ENCODE assay signal across 36 cellular contexts in genomic region chr6:169341706-169342105, GRCh38.
"Had no signal": no experiment of that assay in that cellular context is flagged by ENCODE, and none has a peak within 500 bp of the region (broad histone marks: within the 10 kb centered on the region; RNA-seq: fewer than 3 reads in every experiment).

No MANE protein-coding gene starts in this region.

- H3K4me1 ChIP-seq: right lobe of liver had no signal

- H3K27ac ChIP-seq: neutrophil, ovary, right lobe of liver, stomach, tibial nerve, WERI-Rb-1 had no signal

- DNase-seq: activated CD4-positive, alpha-beta T cell treated with anti-CD3 and anti-CD28 coated beads for 48 hours; activated CD4-positive, alpha-beta T cell treated with anti-CD3 and anti-CD28 coated beads, Interleukin-2, amount 50 U/mL, for 48 hours; activated CD8-positive, alpha-beta memory T cell treated with anti-CD3 and anti-CD28 coated beads for 24 hours; activated effector memory CD4-positive, alpha-beta T cell treated with anti-CD3 and anti-CD28 coated beads, Interleukin-2, amount 50 U/mL, for 16 hours; activated naive CD4-positive, alpha-beta T cell treated with anti-CD3 and anti-CD28 coated beads, Interleukin-2, amount 10 ng/mL, durations not matched to agents 7 days and 5 days; activated naive CD8-positive, alpha-beta T cell treated with anti-CD3 and anti-CD28 coated beads, Interleukin-2, amount 10 ng/mL, durations not matched to agents 7 days and 5 days; activated T-cell treated with anti-CD3 and anti-CD28 coated beads, Interleukin-2, amount 50 U/mL, for 1 hour; dermis blood vessel endothelial cell; effector CD4-positive, alpha-beta T cell; foreskin fibroblast; head of caudate nucleus; hippocampal formation; kidney; mesenchymal stem cell; ovary; right lobe of liver; stimulated activated CD4-positive, alpha-beta T cell treated with anti-CD3 and anti-CD28 coated beads, Interleukin-1b, Interleukin-23, amount 100 ng/mL, for 48 hours; stimulated activated naive B cell treated with anti-CD40 and anti-IgM and Interleukin-4, amounts not matched to agents 10 μg/mL and 1 μg/mL and 100 μg/mL, for 72 hours; stomach; SW 1271; T-helper 9 cell; WERI-Rb-1 had no signal

- H3K4me3 ChIP-seq: ascending aorta, ovary, right lobe of liver, smooth muscle cell, stomach, tibial nerve had no signal

- H3K36me3 ChIP-seq: ascending aorta, neutrophil, ovary, right lobe of liver, stomach, tibial nerve, WERI-Rb-1 had no signal

- H3K27me3 Mint-ChIP-seq: activated naive CD4-positive, alpha-beta T cell treated with anti-CD3 and anti-CD28 coated beads, Interleukin-2, amount 10 ng/mL, durations not matched to agents 7 days and 5 days had no signal

- H3K9me3 Mint-ChIP-seq: activated naive CD4-positive, alpha-beta T cell treated with anti-CD3 and anti-CD28 coated beads, Interleukin-2, amount 10 ng/mL, durations not matched to agents 7 days and 5 days; activated naive CD8-positive, alpha-beta T cell treated with anti-CD3 and anti-CD28 coated beads, Interleukin-2, amount 10 ng/mL, durations not matched to agents 7 days and 5 days; activated T-helper 1 cell treated with anti-CD3 and anti-CD28 coated beads, Interleukin-12 subunit alpha, Interleukin-12 subunit beta, Interleukin-2, Interleukin-4 antibody, amounts not matched to agents 30 ng/mL and 10 ng/mL and 1 ng/mL, durations not matched to agents 14 hours and 24 hours and 36 hours; natural killer cell treated with Interleukin-12 subunit alpha and Interleukin-12 subunit beta and Interleukin-15 and Interleukin-18, amount 100 ng/mL, for 72 hours; stimulated activated naive B cell treated with anti-CD40 and anti-IgM and Interleukin-4, amounts not matched to agents 10 μg/mL and 1 μg/mL and 100 μg/mL, for 72 hours; T-helper 1 cell treated with Interleukin-12 subunit alpha and Interleukin-12 subunit beta and Interleukin-4 antibody, amounts not matched to agents 30 μg/mL and 1 μg/mL, for 36 hours had no signal

- H3K27ac Mint-ChIP-seq: activated naive CD4-positive, alpha-beta T cell treated with anti-CD3 and anti-CD28 coated beads, Interleukin-2, amount 10 ng/mL, durations not matched to agents 7 days and 5 days; activated naive CD8-positive, alpha-beta T cell treated with anti-CD3 and anti-CD28 coated beads, Interleukin-2, amount 10 ng/mL, durations not matched to agents 7 days and 5 days; activated T-helper 1 cell treated with anti-CD3 and anti-CD28 coated beads, Interleukin-12 subunit alpha, Interleukin-12 subunit beta, Interleukin-2, Interleukin-4 antibody, amounts not matched to agents 30 ng/mL and 10 ng/mL and 1 ng/mL, durations not matched to agents 14 hours and 24 hours and 36 hours; brain; natural killer cell treated with Interleukin-12 subunit alpha and Interleukin-12 subunit beta and Interleukin-15 and Interleukin-18, amount 100 ng/mL, for 72 hours; progenitor cell of endocrine pancreas; stimulated activated naive B cell treated with anti-CD40 and anti-IgM and Interleukin-4, amounts not matched to agents 10 μg/mL and 1 μg/mL and 100 μg/mL, for 72 hours; T-helper 1 cell treated with Interleukin-12 subunit alpha and Interleukin-12 subunit beta and Interleukin-4 antibody, amounts not matched to agents 30 μg/mL and 1 μg/mL, for 36 hours had no signal

- H3K27me3 ChIP-seq: ascending aorta, neutrophil, ovary, right lobe of liver, stomach, tibial nerve had no signal

- H3K4me2 ChIP-seq: smooth muscle cell had no signal

- FAIRE-seq: colon, endometrium, kidney, TTC549, urothelium cell line had no signal

- H3K4me3 Mint-ChIP-seq: activated naive CD4-positive, alpha-beta T cell treated with anti-CD3 and anti-CD28 coated beads, Interleukin-2, amount 10 ng/mL, durations not matched to agents 7 days and 5 days; activated naive CD8-positive, alpha-beta T cell treated with anti-CD3 and anti-CD28 coated beads, Interleukin-2, amount 10 ng/mL, durations not matched to agents 7 days and 5 days; activated T-helper 1 cell treated with anti-CD3 and anti-CD28 coated beads, Interleukin-12 subunit alpha, Interleukin-12 subunit beta, Interleukin-2, Interleukin-4 antibody, amounts not matched to agents 30 ng/mL and 10 ng/mL and 1 ng/mL, durations not matched to agents 14 hours and 24 hours and 36 hours; brain; natural killer cell treated with Interleukin-12 subunit alpha and Interleukin-12 subunit beta and Interleukin-15 and Interleukin-18, amount 100 ng/mL, for 72 hours; stimulated activated naive B cell treated with anti-CD40 and anti-IgM and Interleukin-4, amounts not matched to agents 10 μg/mL and 1 μg/mL and 100 μg/mL, for 72 hours; T-helper 1 cell treated with Interleukin-12 subunit alpha and Interleukin-12 subunit beta and Interleukin-4 antibody, amounts not matched to agents 30 μg/mL and 1 μg/mL, for 36 hours had no signal

- H3K9me3 ChIP-seq: ascending aorta, neutrophil, ovary, right lobe of liver had no signal

- ATAC-seq: activated CD4-positive, CD25-positive, alpha-beta regulatory T cell treated with anti-CD3 and anti-CD28 coated beads, Interleukin-2, amount 50 U/mL, for 24 hours; natural killer cell treated with Interleukin-12 subunit alpha and Interleukin-12 subunit beta and Interleukin-15 and Interleukin-18, amount 100 ng/mL, for 72 hours; stimulated activated naive B cell treated with anti-CD40 and anti-IgM and Interleukin-4, amounts not matched to agents 10 μg/mL and 1 μg/mL and 100 μg/mL, for 72 hours had no signal

- H3K36me3 Mint-ChIP-seq: activated naive CD4-positive, alpha-beta T cell treated with anti-CD3 and anti-CD28 coated beads, Interleukin-2, amount 10 ng/mL, durations not matched to agents 7 days and 5 days; activated naive CD8-positive, alpha-beta T cell treated with anti-CD3 and anti-CD28 coated beads, Interleukin-2, amount 10 ng/mL, durations not matched to agents 7 days and 5 days; brain; natural killer cell treated with Interleukin-12 subunit alpha and Interleukin-12 subunit beta and Interleukin-15 and Interleukin-18, amount 100 ng/mL, for 72 hours; stimulated activated naive B cell treated with anti-CD40 and anti-IgM and Interleukin-4, amounts not matched to agents 10 μg/mL and 1 μg/mL and 100 μg/mL, for 72 hours had no signal

- H3K4me1 Mint-ChIP-seq: activated naive CD4-positive, alpha-beta T cell treated with anti-CD3 and anti-CD28 coated beads, Interleukin-2, amount 10 ng/mL, durations not matched to agents 7 days and 5 days; activated naive CD8-positive, alpha-beta T cell treated with anti-CD3 and anti-CD28 coated beads, Interleukin-2, amount 10 ng/mL, durations not matched to agents 7 days and 5 days; brain; stimulated activated naive B cell treated with anti-CD40 and anti-IgM and Interleukin-4, amounts not matched to agents 10 μg/mL and 1 μg/mL and 100 μg/mL, for 72 hours had no signal
